In genomic region chr1:34183381-34183780, GRCh38 we compare ENCODE assay signal across 17 cellular contexts. TPM values are rescaled to one million over a fixed set of nuclear protein-coding genes. Genes with fewer than 3 reads are reported as not detected.
"Had no signal": no experiment of that assay in that cellular context is flagged by ENCODE, and none has a peak within 500 bp of the region (broad histone marks: within the 10 kb centered on the region; RNA-seq: fewer than 3 reads in every experiment).

No MANE protein-coding gene starts in this region.

RNA-seq across cellular contexts. Expression of gene C1orf94, which starts 6.7 kb away (rescaled TPM):
- total RNA-seq: activated naive CD4-positive, alpha-beta T cell treated with anti-CD3 and anti-CD28 coated beads for 36 hours; activated naive CD4-positive, alpha-beta T cell treated with anti-CD3 and anti-CD28 coated beads, Interleukin-2, amount 50 U/mL, for 72 hours; activated naive CD8-positive, alpha-beta T cell treated with anti-CD3 and anti-CD28 coated beads for 36 hours; activated naive CD8-positive, alpha-beta T cell treated with anti-CD3 and anti-CD28 coated beads, Interleukin-2, amount 10 ng/mL, durations not matched to agents 7 days and 5 days; activated T-cell treated with anti-CD3 and anti-CD28 coated beads, Interleukin-2, amount 50 U/mL, for 4 hours; activated T-cell treated with anti-CD3 and anti-CD28 coated beads, Interleukin-2, amount 50 U/mL, for 72 hours; activated T-helper 1 cell treated with anti-CD3 and anti-CD28 coated beads, Interleukin-12 subunit alpha, Interleukin-12 subunit beta, Interleukin-2, Interleukin-4 antibody, amounts not matched to agents 30 ng/mL and 10 ng/mL and 1 ng/mL, durations not matched to agents 14 hours and 24 hours and 36 hours; activated T-helper 17 cell treated with anti-CD3 and anti-CD28 coated beads, Interleukin-2, amount 50 U/mL, for 72 hours; activated T-helper 2 cell treated with anti-CD3 and anti-CD28 coated beads, Interferon-gamma antibody, Interleukin-2, Interleukin-4, amounts not matched to agents 10 μg/mL and 5 μg/mL and 100 μg/mL, durations not matched to agents 14 hours and 24 hours and 36 hours; aorta; ascending aorta; body of pancreas; breast epithelium; bronchial epithelial cell; cardiac muscle cell; cardiac septum; chondrocyte had no signal

RNA-seq across cellular contexts. Expression of gene CSMD2, which starts 18.4 kb away (rescaled TPM):
- total RNA-seq: activated naive CD4-positive, alpha-beta T cell treated with anti-CD3 and anti-CD28 coated beads for 36 hours; activated naive CD4-positive, alpha-beta T cell treated with anti-CD3 and anti-CD28 coated beads, Interleukin-2, amount 50 U/mL, for 72 hours; activated naive CD8-positive, alpha-beta T cell treated with anti-CD3 and anti-CD28 coated beads for 36 hours; activated naive CD8-positive, alpha-beta T cell treated with anti-CD3 and anti-CD28 coated beads, Interleukin-2, amount 10 ng/mL, durations not matched to agents 7 days and 5 days; activated T-cell treated with anti-CD3 and anti-CD28 coated beads, Interleukin-2, amount 50 U/mL, for 4 hours; activated T-cell treated with anti-CD3 and anti-CD28 coated beads, Interleukin-2, amount 50 U/mL, for 72 hours; activated T-helper 1 cell treated with anti-CD3 and anti-CD28 coated beads, Interleukin-12 subunit alpha, Interleukin-12 subunit beta, Interleukin-2, Interleukin-4 antibody, amounts not matched to agents 30 ng/mL and 10 ng/mL and 1 ng/mL, durations not matched to agents 14 hours and 24 hours and 36 hours; activated T-helper 17 cell treated with anti-CD3 and anti-CD28 coated beads, Interleukin-2, amount 50 U/mL, for 72 hours; activated T-helper 2 cell treated with anti-CD3 and anti-CD28 coated beads, Interferon-gamma antibody, Interleukin-2, Interleukin-4, amounts not matched to agents 10 μg/mL and 5 μg/mL and 100 μg/mL, durations not matched to agents 14 hours and 24 hours and 36 hours; bronchial epithelial cell had no signal
